In genomic region chr19:53492153-53492552, GRCh38 we compare ENCODE assay signal across 22 cellular contexts. TPM values are rescaled to one million over a fixed set of nuclear protein-coding genes. Genes with fewer than 3 reads are reported as not detected.
DNase-seq lines count a peak whose midpoint lies in the region; ATAC-seq, FAIRE-seq and TF ChIP-seq lines count a peak whose summit lies in the region.
"Had no signal": no experiment of that assay in that cellular context is flagged by ENCODE, and none has a peak within 500 bp of the region (broad histone marks: within the 10 kb centered on the region; RNA-seq: fewer than 3 reads in every experiment).

No MANE protein-coding gene starts in this region.

- no peaks in the 10 kb centered on the region for H3F3A ChIP-seq in PC-3 (ENCODE audit: low read length, unreplicated experiment)

- peaks cover 24% of the 10 kb centered on the region for H3K36me3 ChIP-seq in CD8-positive, alpha-beta T cell (ENCODE audit: insufficient read depth, low read length)
- H3K36me3 ChIP-seq in PC-3 (ENCODE audit: low read depth, low read length) (peaks cover 58% of the 10 kb centered on the region), adipocyte (ENCODE audit: control insufficient read depth, insufficient read depth, low read length, severe bottlenecking) (peaks cover 48% of the 10 kb centered on the region), endodermal cell (ENCODE audit: control insufficient read depth, insufficient read depth, low read length) (peaks cover 88% of the 10 kb centered on the region)

- peaks cover 71% of the 10 kb centered on the region for H3K36me3 Mint-ChIP-seq in CD8-positive, alpha-beta T cell
- H3K36me3 Mint-ChIP-seq in endodermal cell (ENCODE audit: low read depth) = peaks cover 89% of the 10 kb centered on the region

- no peaks in the 10 kb centered on the region for H3K4me1 ChIP-seq in CD8-positive, alpha-beta T cell (ENCODE audit: insufficient read depth, low read length)
- H3K4me1 ChIP-seq in PC-3 (ENCODE audit: insufficient read depth, low read length) (no peaks in the 10 kb centered on the region), adipocyte (ENCODE audit: control insufficient read depth, insufficient read depth, low read length) (no peaks in the 10 kb centered on the region), endodermal cell (ENCODE audit: control insufficient read depth, insufficient read depth, low read length) (no peaks in the 10 kb centered on the region)

- 95 to 98% methylated on average over 4 to 5 of the region's 5 CpGs for WGBS in endodermal cell (ENCODE audit: insufficient coverage in 1 of 2, insufficient read length in 1 of 2), 2 experiments

- H3K27ac Mint-ChIP-seq in CD8-positive, alpha-beta T cell = no peak overlapping the region
- no peak overlapping the region for H3K27ac Mint-ChIP-seq in endodermal cell
- H3K27ac Mint-ChIP-seq: B cell; CD4-positive, CD25-positive, alpha-beta regulatory T cell; CD8-positive, alpha-beta memory T cell had no signal

- H3K4me1 Mint-ChIP-seq in CD8-positive, alpha-beta T cell (ENCODE audit: low read depth) = no peaks in the 10 kb centered on the region
- peaks cover 5% of the 10 kb centered on the region for H3K4me1 Mint-ChIP-seq in endodermal cell
- H3K4me1 Mint-ChIP-seq: B cell; CD4-positive, CD25-positive, alpha-beta regulatory T cell; CD8-positive, alpha-beta memory T cell had no signal

- no peak overlapping the region for H3K27ac ChIP-seq in CD8-positive, alpha-beta T cell (ENCODE audit: low read depth, low read length)
- H3K27ac ChIP-seq in PC-3 (ENCODE audit: low read length) (no peak overlapping the region), endodermal cell (ENCODE audit: low read depth, low read length) (no peak overlapping the region)
- H3K27ac ChIP-seq: BLaER1, C4-2B had no signal

- ATAC-seq in CD8-positive, alpha-beta T cell = no peak
- ATAC-seq in PC-3 (no peak), HG03196 (IDR thresholded peaks at IDR 0.05; ENCODE audit: unreplicated experiment) (no peak)

- TF ChIP-seq POLR2A in erythroblast (IDR thresholded peaks at IDR 0.05; ENCODE audit: low read length) = no peak

- no peaks in the 10 kb centered on the region for H3K79me2 ChIP-seq in PC-3 (ENCODE audit: low read length)

- H3K4me3 Mint-ChIP-seq in CD8-positive, alpha-beta T cell = no peak overlapping the region
- no peak overlapping the region for H3K4me3 Mint-ChIP-seq in endodermal cell
- H3K4me3 Mint-ChIP-seq: B cell; CD4-positive, CD25-positive, alpha-beta regulatory T cell; CD8-positive, alpha-beta memory T cell had no signal

- POLR2A ChIA-PET in CD8-positive, alpha-beta T cell (lab: Charles Lee) = no interaction called here
- POLR2A ChIA-PET in PC-3 (lab: Charles Lee; ENCODE audit: unreplicated experiment) = no interaction called here

- BruUV-seq in PC-3 (replicated peaks; lab: Mats Ljungman, UMichigan) = TSS peak; percentile 20

- FAIRE-seq in frontal cortex (lab: Jason Lieb, UNC) = no peak
- FAIRE-seq: D721Med, GM12891 had no signal

- CTCF ChIA-PET in CD8-positive, alpha-beta T cell (lab: Charles Lee) = no interaction called here
- CTCF ChIA-PET in PC-3 (lab: Charles Lee) = no interaction called here

- H3K9me2 ChIP-seq in PC-3 (replicated peaks; ENCODE audit: low read length) = no peaks in the 10 kb centered on the region

- H4K20me1 ChIP-seq in PC-3 (ENCODE audit: low read length) = no peaks in the 10 kb centered on the region
- H4K20me1 ChIP-seq: BLaER1 had no signal

- no peaks in the 10 kb centered on the region for H3K27me3 ChIP-seq in CD8-positive, alpha-beta T cell (ENCODE audit: insufficient read depth, low read length)
- no peaks in the 10 kb centered on the region for H3K27me3 ChIP-seq in PC-3 (ENCODE audit: low read length)
- H3K27me3 ChIP-seq in adipocyte (replicated peaks; ENCODE audit: control insufficient read depth, insufficient read depth, low read length) = no peaks in the 10 kb centered on the region
- no peaks in the 10 kb centered on the region for H3K27me3 ChIP-seq in endodermal cell (ENCODE audit: control insufficient read depth, insufficient read depth, low read length, poor library complexity, severe bottlenecking)
- H3K27me3 ChIP-seq: BLaER1 had no signal

- no peak for DNase-seq in CD8-positive, alpha-beta T cell
- no peak for DNase-seq in PC-3
- no peak for DNase-seq in adipocyte (ENCODE audit: low read depth)
- no peak for DNase-seq in endodermal cell
- DNase-seq in NK-92 treated with Interleukin-12 subunit alpha and Interleukin-12 subunit beta, amount 100 ng/mL, for 24 hours (lab: John Stamatoyannopoulos, UW) = no peak
- DNase-seq in frontal cortex (ENCODE audit: low spot score in 2 of 2) = no peak
- DNase-seq in erythroblast (lab: John Stamatoyannopoulos, UW) = no peak
- DNase-seq: CD4-positive, CD25-positive, alpha-beta regulatory T cell; CD8-positive, alpha-beta memory T cell; DMS 273 treated with DMSO at 0.1 percent for 48 hours; DMS79; EL; GDM1; GOT3; H7; HCEC 1CT had no signal

- peaks cover 45% of the 10 kb centered on the region for H3K9me3 ChIP-seq in CD8-positive, alpha-beta T cell (ENCODE audit: low read length)
- H3K9me3 ChIP-seq in PC-3 (ENCODE audit: low read length) (peaks cover 32% of the 10 kb centered on the region), adipocyte (ENCODE audit: control insufficient read depth, low read length) (peaks cover 52% of the 10 kb centered on the region), endodermal cell (ENCODE audit: control insufficient read depth, low read length) (peaks cover 82% of the 10 kb centered on the region)

- no peak for TF ChIP-seq CTCF in CD8-positive, alpha-beta T cell (IDR thresholded peaks at IDR 0.05)
- TF ChIP-seq CTCF in PC-3 (conservative IDR thresholded peaks at IDR 0.05; ENCODE audit: low read depth, low read length) = no peak
- TF ChIP-seq CTCF in endodermal cell (conservative IDR thresholded peaks at IDR 0.05) = no peak

- H2AFZ ChIP-seq in PC-3 (ENCODE audit: low read length) = no peak overlapping the region

- intact Hi-C loops in CD8-positive, alpha-beta T cell (cut with DNase I, micrococcal nuclease) = no loop called here
- intact Hi-C loops in PC-3 (cut with micrococcal nuclease) = no loop called here

- peaks cover 58% of the 10 kb centered on the region for H3K9me3 Mint-ChIP-seq in CD8-positive, alpha-beta T cell
- peaks cover 66% of the 10 kb centered on the region for H3K9me3 Mint-ChIP-seq in endodermal cell

- H3K4me3 ChIP-seq in CD8-positive, alpha-beta T cell (ENCODE audit: low read depth, low read length) = peak overlapping the region; percentile 8
- H3K4me3 ChIP-seq in PC-3 (ENCODE audit: low read length) (no peak overlapping the region), adipocyte (ENCODE audit: low read length) (peak overlapping the region; percentile 31), endodermal cell (ENCODE audit: low read length) (peak overlapping the region; percentile 69)

- H3K4me2 ChIP-seq in PC-3 (ENCODE audit: low read length) = no peak overlapping the region
- H3K4me2 ChIP-seq: BLaER1 had no signal

- H3K27me3 Mint-ChIP-seq in CD8-positive, alpha-beta T cell (ENCODE audit: low read depth) = no peaks in the 10 kb centered on the region
- H3K27me3 Mint-ChIP-seq in endodermal cell (ENCODE audit: insufficient read depth) = no peaks in the 10 kb centered on the region
- H3K27me3 Mint-ChIP-seq: B cell; CD4-positive, CD25-positive, alpha-beta regulatory T cell; CD8-positive, alpha-beta memory T cell had no signal

- H3K9ac ChIP-seq in PC-3 (ENCODE audit: low read length) = no peak overlapping the region
- no peak overlapping the region for H3K9ac ChIP-seq in adipocyte (ENCODE audit: low read length)
- H3K9ac ChIP-seq in endodermal cell (ENCODE audit: extremely low read depth, low read length, poor library complexity, severe bottlenecking) = no peak overlapping the region
- H3K9ac ChIP-seq: BLaER1 had no signal

RNA-seq across cellular contexts. Expression of gene ZNF813, which starts 24.6 kb away (rescaled TPM):
- total RNA-seq in CD8-positive, alpha-beta T cell = 1 to 10 TPM; 3.8 TPM
- total RNA-seq in PC-3 (2014; rRNA removed) (3.5 and 4.4 TPM in 2 replicates), endodermal cell (10 to 100 TPM; 38.7 to 58.5 TPM), frontal cortex (8.6 TPM)
- polyA plus RNA-seq in endodermal cell (2013, experiment 1 of 2) = 15.1 TPM
- polyA plus RNA-seq in endodermal cell (2013, experiment 2 of 2) = 13.5 TPM

RNA-seq across cellular contexts. Expression of gene ZNF331, which starts 45.8 kb away (rescaled TPM):
- total RNA-seq in CD8-positive, alpha-beta T cell = 100 to 1,000 TPM; 784 to 793 TPM
- total RNA-seq in PC-3 (2014; rRNA removed) = 28.0 and 32.5 TPM in 2 replicates
- total RNA-seq in endodermal cell = 10 to 100 TPM; 32.1 to 50.1 TPM
- 30.6 TPM for polyA plus RNA-seq in endodermal cell (2013, experiment 1 of 2)
- polyA plus RNA-seq in endodermal cell (2013, experiment 2 of 2) = 30.5 TPM
- 14.7 TPM for total RNA-seq in frontal cortex

Comparison
In these comparisons a context has a peak if more than half of its experiments do, and no peak if none do; other contexts are left out.
1. RNA of gene ZNF331, which starts 45.8 kb away (total RNA-seq): 784 to 793 TPM in CD8-positive, alpha-beta T cell; 32.1 to 50.1 TPM in endodermal cell, 28.0 to 32.5 TPM in PC-3 and 14.7 TPM in frontal cortex (single experiment); every median in the first group is over 10 times any median in the second.